ENCODE assay signal across 1 cellular context in genomic region chr12:76144253-76144564, GRCh38.
A peak's percentile ranks its signal among the peaks of the same experiment; 100 is the strongest.
TF ChIP-seq lines count a peak whose summit lies in the region.

No MANE protein-coding gene starts in this region.

TF ChIP-seq in HEK293, 187 proteins besides CTCF, POLR2A, EP300 and RAD21 (continued from another document):
- no peak for TF ChIP-seq ZNF280C (tag by site-specific recombination; IDR thresholded peaks at IDR 0.05)
- TF ChIP-seq ZNF555 (tag by site-specific recombination; conservative IDR thresholded peaks at IDR 0.05) = no peak
- no peak for TF ChIP-seq ZNF580 (tag by site-specific recombination; IDR thresholded peaks at IDR 0.05)
- TF ChIP-seq ZNF112 (tag by site-specific recombination; IDR thresholded peaks at IDR 0.05) = 0 out of 2 replicates have a peak, but pooled peaks have one; percentile 46
- peak; percentile 99 for TF ChIP-seq ZFHX2 (tag by site-specific recombination; conservative IDR thresholded peaks at IDR 0.05)
- no peak for TF ChIP-seq ZFP3 (tag by site-specific recombination; IDR thresholded peaks at IDR 0.05; ENCODE audit: low read depth)
- TF ChIP-seq ZNF501 (tag by site-specific recombination; IDR thresholded peaks at IDR 0.05) = no peak
- TF ChIP-seq ZNF140 (tag by site-specific recombination; IDR thresholded peaks at IDR 0.05) = no peak
- no peak for TF ChIP-seq ZBTB8A (tag by site-specific recombination; IDR thresholded peaks at IDR 0.05)
- TF ChIP-seq ZNF473 (tag by site-specific recombination; IDR thresholded peaks at IDR 0.05) = no peak
- TF ChIP-seq ZNF521 (tag by site-specific recombination; IDR thresholded peaks at IDR 0.05) = no peak
- TF ChIP-seq BCL6B (tag by site-specific recombination; IDR thresholded peaks at IDR 0.05) = peak; percentile 22; the same call in 1 of the 2 replicates
- no peak for TF ChIP-seq ZNF548 (tag by site-specific recombination; IDR thresholded peaks at IDR 0.05)
- no peak for TF ChIP-seq ZBTB7A (tag by site-specific recombination; IDR thresholded peaks at IDR 0.05; ENCODE audit: low read depth)
- TF ChIP-seq SCRT1 (tag by site-specific recombination; IDR thresholded peaks at IDR 0.05; ENCODE audit: borderline replicate concordance) = no peak
- no peak for TF ChIP-seq ZNF518A (tag by site-specific recombination; conservative IDR thresholded peaks at IDR 0.05; ENCODE audit: low read depth)
- no peak for TF ChIP-seq ZNF639 (tag by site-specific recombination; IDR thresholded peaks at IDR 0.05)
- no peak for TF ChIP-seq KLF17 (tag by site-specific recombination; IDR thresholded peaks at IDR 0.05)
- TF ChIP-seq YY2 (tag by site-specific recombination; IDR thresholded peaks at IDR 0.05) = 0 out of 2 replicates have a peak, but pooled peaks have one; percentile 31
- no peak for TF ChIP-seq WT1 (tag by site-specific recombination; IDR thresholded peaks at IDR 0.05)
- no peak for TF ChIP-seq ZNF624 (tag by site-specific recombination; IDR thresholded peaks at IDR 0.05)
- peak; percentile 90 for TF ChIP-seq KLF16 (tag by site-specific recombination; IDR thresholded peaks at IDR 0.05)
- no peak for TF ChIP-seq GLI2 (tag by site-specific recombination; IDR thresholded peaks at IDR 0.05; ENCODE audit: borderline replicate concordance, low read depth)
- peak; percentile 42; the same call in 1 of the 2 replicates for TF ChIP-seq ZNF24 (tag by site-specific recombination; IDR thresholded peaks at IDR 0.05)
- no peak for TF ChIP-seq ZSCAN5A (tag by site-specific recombination; IDR thresholded peaks at IDR 0.05)
- no peak for TF ChIP-seq ZNF830 (tag by site-specific recombination; IDR thresholded peaks at IDR 0.05; ENCODE audit: low read depth)
- no peak for TF ChIP-seq ZNF596 (tag by site-specific recombination; IDR thresholded peaks at IDR 0.05)
- no peak for TF ChIP-seq ZNF514 (tag by site-specific recombination; IDR thresholded peaks at IDR 0.05)
- TF ChIP-seq ZNF76 (tag by site-specific recombination; IDR thresholded peaks at IDR 0.05; ENCODE audit: borderline replicate concordance, low read depth) = no peak
- TF ChIP-seq ZNF211 (tag by site-specific recombination; IDR thresholded peaks at IDR 0.05; ENCODE audit: low read depth) = no peak
- no peak for TF ChIP-seq ZNF600 (tag by site-specific recombination; IDR thresholded peaks at IDR 0.05)
- no peak for TF ChIP-seq SCRT2 (tag by site-specific recombination; IDR thresholded peaks at IDR 0.05)
- TF ChIP-seq ZNF561 (tag by site-specific recombination; IDR thresholded peaks at IDR 0.05; ENCODE audit: borderline replicate concordance) = no peak
- no peak for TF ChIP-seq ZNF121 (tag by site-specific recombination; IDR thresholded peaks at IDR 0.05)
TF ChIP-seq in HEK293: peak in this region for 23.
